ENCODE assay signal across 1 cellular context in the genomic region with DNA sequence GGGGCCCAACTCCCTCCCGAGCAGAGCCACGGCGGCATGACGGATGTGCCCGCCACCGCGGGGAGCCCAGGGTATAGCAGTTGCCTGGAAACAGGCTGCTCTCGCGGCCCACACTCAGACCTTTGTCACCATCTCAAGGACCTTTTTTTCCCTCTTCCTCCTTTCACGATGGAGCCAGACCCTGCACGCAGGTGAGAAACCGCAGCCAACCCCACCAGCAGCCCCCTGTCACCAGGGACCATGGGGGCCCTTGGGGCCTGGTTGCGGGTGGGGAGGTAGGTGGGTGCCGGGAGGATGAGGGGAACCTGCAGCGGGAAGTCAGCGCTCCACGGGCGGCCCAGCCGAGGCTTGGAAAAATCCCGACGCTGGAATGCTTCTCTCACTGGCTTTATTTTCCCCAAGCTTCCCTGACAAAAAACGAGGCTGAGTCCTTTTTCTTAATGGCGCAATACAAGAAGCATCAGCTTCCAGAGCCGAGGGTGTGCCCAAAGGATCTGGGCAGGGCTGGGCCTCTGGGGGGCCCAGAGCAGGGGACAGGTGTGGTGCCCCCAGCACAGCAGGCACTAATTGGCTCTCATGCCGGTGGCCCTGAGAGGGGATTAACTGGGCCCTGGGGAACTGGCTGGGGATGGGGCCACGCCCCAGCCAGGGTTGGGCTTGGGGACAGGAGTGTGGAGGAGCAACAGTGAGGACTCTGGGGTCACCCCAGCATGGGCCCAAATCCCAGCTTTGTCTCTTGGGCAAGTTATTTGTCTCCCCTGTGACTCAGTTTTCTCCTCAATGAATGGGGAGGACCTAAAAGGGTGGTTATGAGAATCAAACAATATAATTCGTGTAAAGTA.
A peak's percentile ranks its signal among the peaks of the same experiment; 100 is the strongest.
TF ChIP-seq lines count a peak whose summit lies in the region.

No MANE protein-coding gene starts in this region.

TF ChIP-seq in HepG2, 621 proteins besides CTCF, POLR2A, EP300 and RAD21 (continued from another document):
- TF ChIP-seq POGZ (CRISPR knock-in tag; IDR thresholded peaks at IDR 0.05) (0 out of 2 replicates have a peak, but pooled peaks have one; percentile 28), TEAD3 (CRISPR knock-in tag; optimal IDR thresholded peaks at IDR 0.05; ENCODE audit: borderline replicate concordance) (peak; percentile 23)
